10 cellular contexts compared by ENCODE assay signal in the genomic region with DNA sequence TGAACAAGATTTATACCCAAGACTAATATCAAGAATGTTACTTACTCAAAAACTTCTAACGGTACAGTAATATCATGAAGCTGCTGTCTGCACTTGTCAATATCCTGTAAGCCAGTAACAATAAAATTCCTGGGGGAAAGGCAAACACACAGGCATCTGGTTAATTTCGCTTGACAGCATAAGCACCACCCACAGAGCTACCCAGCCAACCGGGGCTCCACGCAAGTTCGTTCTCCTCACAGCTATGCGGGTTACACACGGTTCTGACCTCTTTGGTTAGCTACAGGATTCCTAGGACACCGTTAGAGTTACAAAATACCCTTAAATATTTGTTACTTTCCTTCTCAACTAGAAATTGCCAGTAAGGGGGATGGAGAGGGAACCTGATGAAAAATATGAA. TPM values are rescaled to one million over a fixed set of nuclear protein-coding genes. Genes with fewer than 3 reads are reported as not detected.
DNase-seq lines count a peak whose midpoint lies in the region; ATAC-seq, FAIRE-seq and TF ChIP-seq lines count a peak whose summit lies in the region.
"Had no signal": no experiment of that assay in that cellular context is flagged by ENCODE, and none has a peak within 500 bp of the region (broad histone marks: within the 10 kb centered on the region; RNA-seq: fewer than 3 reads in every experiment).

No MANE protein-coding gene starts in this region.

- H3K27me3 ChIP-seq in adipocyte (replicated peaks; ENCODE audit: control insufficient read depth, insufficient read depth, low read length) (no peaks in the 10 kb centered on the region), HepG2 (ENCODE audit: control insufficient read depth in 1 of 2, insufficient read depth in 2 of 2, low read length in 2 of 2) (no peaks in the 10 kb centered on the region; a peak in 1 of 5 replicates), thoracic aorta (replicated peaks; ENCODE audit: insufficient read depth) (no peaks in the 10 kb centered on the region)

- peak overlapping the region; percentile 93 for H3K27ac Mint-ChIP-seq in activated CD8-positive, alpha-beta memory T cell treated with anti-CD3 and anti-CD28 coated beads, Interleukin-2, amount 10 ng/mL, durations not matched to agents 7 days and 5 days

- in situ Hi-C loops in HepG2 (cut with HindIII; ENCODE audit: extremely low pct_ligation_motif_present, low pct_unique_long_range_greater_than_20kb) = loop anchor here (25.0 kb wide), 1 partner anchor 360 kb away; no protein-coding TSS in a partner anchor

- POLR2A ChIA-PET in HepG2 (lab: Yijun Ruan, JAX) = no interaction called here

- H3K4me3 ChIP-seq in adipocyte (ENCODE audit: low read length) = peak overlapping the region; percentile 96
- H3K4me3 ChIP-seq in HepG2 (replicated peaks in 1 of 3; ENCODE audit: insufficient read depth in 1 of 3, low read depth in 2 of 3, low read length in 3 of 3) = peak overlapping the region; percentile 85 to 99 (median 93)
- peak overlapping the region; percentile 95 for H3K4me3 ChIP-seq in thoracic aorta

- intact Hi-C loops in HepG2 (cut with micrococcal nuclease; ENCODE audit: unreplicated experiment) = no loop called here

- peaks cover 56% of the 10 kb centered on the region for H3K36me3 Mint-ChIP-seq in activated CD8-positive, alpha-beta memory T cell treated with anti-CD3 and anti-CD28 coated beads, Interleukin-2, amount 10 ng/mL, durations not matched to agents 7 days and 5 days

- peaks cover 1% of the 10 kb centered on the region for H3K27me3 Mint-ChIP-seq in activated CD8-positive, alpha-beta memory T cell treated with anti-CD3 and anti-CD28 coated beads, Interleukin-2, amount 10 ng/mL, durations not matched to agents 7 days and 5 days

- H3K4me3 Mint-ChIP-seq in activated CD8-positive, alpha-beta memory T cell treated with anti-CD3 and anti-CD28 coated beads, Interleukin-2, amount 10 ng/mL, durations not matched to agents 7 days and 5 days = peak overlapping the region; percentile 94

- H3K4me1 Mint-ChIP-seq in activated CD8-positive, alpha-beta memory T cell treated with anti-CD3 and anti-CD28 coated beads, Interleukin-2, amount 10 ng/mL, durations not matched to agents 7 days and 5 days = peaks cover 51% of the 10 kb centered on the region

- peaks cover 14% of the 10 kb centered on the region for H3K4me1 ChIP-seq in adipocyte (ENCODE audit: control insufficient read depth, insufficient read depth, low read length)
- H3K4me1 ChIP-seq in HepG2 (ENCODE audit: insufficient read depth, low read length) = peaks cover 26% of the 10 kb centered on the region
- peaks cover 13 to 33% of the 10 kb centered on the region in 2 donors for H3K4me1 ChIP-seq in thoracic aorta (ENCODE audit: control insufficient read depth in 1 of 2, low read depth in 2 of 2)

- no peak for TF ChIP-seq CTCF in HepG2 (CRISPR knock-in tag; IDR thresholded peaks at IDR 0.05)
- TF ChIP-seq CTCF in thoracic aorta (IDR thresholded peaks at IDR 0.05) = no peak

- CTCF ChIA-PET in activated CD8-positive, alpha-beta memory T cell treated with anti-CD3 and anti-CD28 coated beads, Interleukin-2, amount 10 ng/mL, durations not matched to agents 7 days and 5 days (lab: Charles Lee) = interaction anchor here (0.7 kb wide), 1 partner anchor 9 kb away, joined by 3 read pairs; no protein-coding TSS in a partner anchor
- CTCF ChIA-PET in HepG2 (lab: Yijun Ruan, JAX; ENCODE audit: low intra/inter-chr PET ratio, low total read pairs) = no interaction called here

- TF ChIP-seq EP300 in HepG2 (IDR thresholded peaks at IDR 0.05; ENCODE audit: low read depth in 2 of 2, low read length in 2 of 2) (no peak), HepG2 (CRISPR knock-in tag; IDR thresholded peaks at IDR 0.05; ENCODE audit: borderline replicate concordance) (no peak)

- H3K36me3 ChIP-seq in adipocyte (ENCODE audit: control insufficient read depth, insufficient read depth, low read length, severe bottlenecking) (peaks cover 46% of the 10 kb centered on the region), HepG2 (replicated peaks in 1 of 2; ENCODE audit: control insufficient read depth in 1 of 2, insufficient read depth in 2 of 2, low read length in 2 of 2) (peaks cover 16 to 43% of the 10 kb centered on the region in 2 experiments), thoracic aorta (peaks cover 41% of the 10 kb centered on the region)

- TF ChIP-seq RAD21 in HepG2 (CRISPR knock-in tag; IDR thresholded peaks at IDR 0.05) = no peak

- no TSS peak for BruUV-seq in HepG2 (replicated peaks; lab: Mats Ljungman, UMichigan)

- H3K9me3 Mint-ChIP-seq in activated CD8-positive, alpha-beta memory T cell treated with anti-CD3 and anti-CD28 coated beads, Interleukin-2, amount 10 ng/mL, durations not matched to agents 7 days and 5 days (ENCODE audit: low read depth) = no peaks in the 10 kb centered on the region

- peaks cover 3% of the 10 kb centered on the region; the same call in 1 of the 2 replicates for H4K20me1 ChIP-seq in HepG2 (ENCODE audit: insufficient read depth, low read length)

- 78% methylated on average over 8 of the region's 8 CpGs for WGBS in HepG2 (ENCODE audit: low lambda C conversion rate)

- no peak overlapping the region for H3K27ac ChIP-seq in HepG2 (ENCODE audit: extremely low read length, insufficient read depth, low read length)
- H3K27ac ChIP-seq in thoracic aorta = peak overlapping the region in 1 of 2 donors; percentile 88

- H3K4me2 ChIP-seq in HepG2 (ENCODE audit: low read depth, low read length) = peak overlapping the region; percentile 88

- FAIRE-seq in HepG2 (lab: Jason Lieb, UNC) = no peak

- ATAC-seq in activated CD8-positive, alpha-beta memory T cell treated with anti-CD3 and anti-CD28 coated beads, Interleukin-2, amount 10 ng/mL, durations not matched to agents 7 days and 5 days = no peak
- ATAC-seq in HepG2 = no peak
- ATAC-seq in thoracic aorta (ENCODE audit: insufficient number of reproducible peaks, low FRiP score, low read depth) = no peak
- ATAC-seq in GM19351 (IDR thresholded peaks at IDR 0.05; ENCODE audit: unreplicated experiment) = no peak
- ATAC-seq in HG03039 (IDR thresholded peaks at IDR 0.05; ENCODE audit: unreplicated experiment) = no peak

- no peak for DNase-seq in activated CD8-positive, alpha-beta memory T cell treated with anti-CD3 and anti-CD28 coated beads, Interleukin-2, amount 10 ng/mL, durations not matched to agents 7 days and 5 days
- no peak for DNase-seq in activated CD8-positive, alpha-beta memory T cell treated with anti-CD3 and anti-CD28 coated beads, Interleukin-2, amount 50 U/mL, for 4 hours
- DNase-seq in adipocyte (ENCODE audit: low read depth) (peak; percentile 1), HepG2 (ENCODE audit: low spot score) (no peak), thoracic aorta (ENCODE audit: low spot score) (no peak), NCI-H510A treated with DMSO at 0.1 percent for 48 hours (lab: John Stamatoyannopoulos, UW) (no peak)
- DNase-seq: activated effector memory CD4-positive, alpha-beta T cell treated with Interleukin-2 at 50 U/mL for 16 hours; COR-L47 had no signal

- H3K9me3 ChIP-seq in adipocyte (ENCODE audit: control insufficient read depth, low read length) (no peaks in the 10 kb centered on the region), HepG2 (ENCODE audit: low read length) (no peaks in the 10 kb centered on the region), thoracic aorta (no peaks in the 10 kb centered on the region)

- H3K79me2 ChIP-seq in HepG2 (ENCODE audit: insufficient read depth, low read length) = peaks cover 25% of the 10 kb centered on the region

- H2AFZ ChIP-seq in HepG2 (ENCODE audit: low read length) = no peak overlapping the region

- H3K9ac ChIP-seq in adipocyte (ENCODE audit: low read length) = peak overlapping the region; percentile 95
- peak overlapping the region; percentile 88 for H3K9ac ChIP-seq in HepG2 (ENCODE audit: insufficient read depth, low read depth, low read length)

- no peak for TF ChIP-seq POLR2A in HepG2 (IDR thresholded peaks at IDR 0.05; ENCODE audit: insufficient read depth in 1 of 2, low read depth in 2 of 2, low read length in 2 of 2)

TF ChIP-seq in HepG2, 621 proteins besides CTCF, POLR2A, EP300 and RAD21 (continues in another document):
- TF ChIP-seq ZMYM3 (CRISPR knock-in tag; IDR thresholded peaks at IDR 0.05) (no peak), ZNF263 (CRISPR knock-in tag; IDR thresholded peaks at IDR 0.05) (no peak), KLF13 (CRISPR knock-in tag; IDR thresholded peaks at IDR 0.05) (no peak), CCAR2 (optimal IDR thresholded peaks at IDR 0.05; ENCODE audit: low read depth, low read length) (no peak), FOXJ3 (CRISPR knock-in tag; IDR thresholded peaks at IDR 0.05; ENCODE audit: borderline replicate concordance) (no peak), ZBTB38 (CRISPR knock-in tag; IDR thresholded peaks at IDR 0.05) (no peak), ZSCAN31 (CRISPR knock-in tag; IDR thresholded peaks at IDR 0.05; ENCODE audit: low read depth) (no peak), EHMT2 (IDR thresholded peaks at IDR 0.05; ENCODE audit: borderline replicate concordance, low read depth, low read length) (no peak)

RNA-seq across cellular contexts. Expression of gene MED10, which starts 1.2 kb away (rescaled TPM):
- total RNA-seq in activated CD8-positive, alpha-beta memory T cell treated with anti-CD3 and anti-CD28 coated beads, Interleukin-2, amount 10 ng/mL, durations not matched to agents 7 days and 5 days = 10 to 100 TPM; 41.2 to 48.4 TPM
- total RNA-seq in HepG2 (2016; rRNA removed; fragmentation: Illumina TruSeq; extraction: Trizol) (11.2 and 13.2 TPM in 2 replicates), thoracic aorta (10 to 100 TPM; 25.0 to 30.9 TPM)
- 3.7 and 4.1 TPM in 2 replicates for total RNA-seq in HepG2 (2016; cell fraction: cytosol; rRNA removed; fragmentation: Illumina TruSeq; extraction: Trizol; ENCODE audit: low read depth)
- 10.9 and 11.7 TPM in 2 replicates for total RNA-seq in HepG2 (2016; cell fraction: insoluble cytoplasmic fraction; rRNA removed; fragmentation: Illumina TruSeq; extraction: Trizol)
- total RNA-seq in HepG2 (2016; cell fraction: membrane; rRNA removed; fragmentation: Illumina TruSeq; extraction: Trizol) = 7.8 and 8.2 TPM in 2 replicates
- total RNA-seq in HepG2 (2016; cell fraction: nucleus; rRNA removed; fragmentation: Illumina TruSeq; extraction: Trizol) = 13.7 and 13.9 TPM in 2 replicates
- 23.7 and 24.4 TPM in 2 replicates for polyA plus RNA-seq in HepG2 (2011; rRNA removed)
- polyA plus RNA-seq in HepG2 (2011; cell fraction: cytosol; rRNA removed) = 23.9 and 24.1 TPM in 2 replicates
- polyA plus RNA-seq in HepG2 (2011; cell fraction: nucleus; rRNA removed) = 26.0 and 30.0 TPM in 2 replicates
- 27.4 and 34.1 TPM in 2 replicates for polyA plus RNA-seq in HepG2 (2012)
- polyA plus RNA-seq in HepG2 (2016; cell fraction: cytosol; fragmentation: Illumina TruSeq; extraction: Trizol; ENCODE audit: low read depth) = 9.0 and 10.1 TPM in 2 replicates
- polyA plus RNA-seq in HepG2 (2016; cell fraction: insoluble cytoplasmic fraction; fragmentation: Illumina TruSeq; extraction: Trizol; ENCODE audit: low read depth) = 34.9 and 37.5 TPM in 2 replicates
- polyA plus RNA-seq in HepG2 (2016; cell fraction: membrane; fragmentation: Illumina TruSeq; extraction: Trizol; ENCODE audit: low read depth) = 10.9 and 13.7 TPM in 2 replicates
- 25.8 and 28.5 TPM in 2 replicates for polyA plus RNA-seq in HepG2 (2016; cell fraction: nucleus; fragmentation: Illumina TruSeq; extraction: Trizol; ENCODE audit: insufficient read depth, low read depth)
- polyA minus RNA-seq in HepG2 (2011; rRNA and poly(A)+ RNA removed; ENCODE audit: low replicate concordance) = 7.4 and 12.3 TPM in 2 replicates
- 5.0 and 5.5 TPM in 2 replicates for polyA minus RNA-seq in HepG2 (2011; cell fraction: cytosol; rRNA and poly(A)+ RNA removed)
- polyA minus RNA-seq in HepG2 (2011; cell fraction: nucleus; rRNA and poly(A)+ RNA removed) = 31.8 and 34.8 TPM in 2 replicates
